11 cellular contexts compared by ENCODE assay signal in the genomic region with DNA sequence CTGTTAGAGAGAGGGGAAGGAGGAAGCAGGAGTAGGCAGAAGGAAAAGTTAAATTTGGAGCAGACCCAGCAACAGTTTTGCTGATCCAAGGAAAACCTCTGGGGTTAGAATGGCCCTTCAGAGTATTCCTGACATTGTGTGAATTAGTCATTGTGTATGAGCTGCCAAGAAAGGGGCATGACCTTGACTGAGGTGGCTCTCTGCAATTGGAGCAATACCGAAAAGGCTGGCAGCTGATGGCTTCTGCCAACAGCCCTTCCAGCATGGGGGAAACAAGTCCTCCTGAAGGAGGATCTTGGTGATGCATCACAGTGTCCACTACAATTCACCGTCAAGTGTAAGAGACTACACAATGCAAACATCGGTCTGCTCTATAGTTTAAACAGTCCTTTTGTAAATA. TPM values are rescaled to one million over a fixed set of nuclear protein-coding genes. Genes with fewer than 3 reads are reported as not detected.
DNase-seq lines count a peak whose midpoint lies in the region; ATAC-seq and TF ChIP-seq lines count a peak whose summit lies in the region.
"Had no signal": no experiment of that assay in that cellular context is flagged by ENCODE, and none has a peak within 500 bp of the region (broad histone marks: within the 10 kb centered on the region; RNA-seq: fewer than 3 reads in every experiment).

No MANE protein-coding gene starts in this region.

- no peak overlapping the region for H2AFZ ChIP-seq in PC-9
- H2AFZ ChIP-seq in fibroblast of lung (ENCODE audit: low read length): no peak overlapping the region

- DNase-seq in HCEC 1CT: peak; percentile 75
- peak in 1 of 2 experiments; percentile 47 for DNase-seq in PC-9
- DNase-seq in fibroblast of lung (ENCODE audit: low read depth in 2 of 2): peak; percentile 70 to 76
- DNase-seq in renal cortical epithelial cell (ENCODE audit: low read depth): peak; percentile 95
- no peak for DNase-seq in iPS-NIHi7 (ENCODE audit: extremely low spot score)
- no peak for DNase-seq in SIG-M5 treated with dmso at 0.1 percent for 504 hours (lab: John Stamatoyannopoulos, UW; ENCODE audit: unreplicated experiment)
- no peak for DNase-seq in activated CD4-positive, alpha-beta T cell treated with anti-CD3 and anti-CD28 coated beads, Interleukin-2, amount 10 ng/mL, durations not matched to agents 24 days and 14 days
- DNase-seq: activated CD4-positive, alpha-beta T cell treated with anti-CD3 and anti-CD28 coated beads, Interleukin-2, amount 50 U/mL, for 48 hours had no signal

- no TSS peak for BruUV-seq in PC-9 (replicated peaks; lab: Mats Ljungman, UMichigan)

- no peaks in the 10 kb centered on the region for H3K79me2 ChIP-seq in PC-9 (ENCODE audit: low read depth)
- H3K79me2 ChIP-seq in fibroblast of lung (ENCODE audit: control insufficient read depth, insufficient read depth, low read length): no peaks in the 10 kb centered on the region

- H3K4me2 ChIP-seq in PC-9 (no peak overlapping the region), fibroblast of lung (ENCODE audit: extremely low read depth, insufficient read depth, low read length) (no peak overlapping the region)

- intact Hi-C loops in PC-9 (cut with micrococcal nuclease; ENCODE audit: unreplicated experiment): no loop called here
- intact Hi-C loops in activated CD4-positive, alpha-beta T cell treated with anti-CD3 and anti-CD28 coated beads, Interleukin-2, amount 10 ng/mL, durations not matched to agents 24 days and 14 days (cut with micrococcal nuclease): no loop called here

- H3K4me1 Mint-ChIP-seq in activated CD4-positive, alpha-beta T cell treated with anti-CD3 and anti-CD28 coated beads, Interleukin-2, amount 10 ng/mL, durations not matched to agents 24 days and 14 days: peaks cover 5% of the 10 kb centered on the region

- no peak overlapping the region for H3K27ac Mint-ChIP-seq in activated CD4-positive, alpha-beta T cell treated with anti-CD3 and anti-CD28 coated beads, Interleukin-2, amount 10 ng/mL, durations not matched to agents 24 days and 14 days
- H3K27ac Mint-ChIP-seq: IgD-negative memory B cell had no signal

- H3K27me3 ChIP-seq in PC-9 (ENCODE audit: insufficient read depth, low read depth) (no peaks in the 10 kb centered on the region), fibroblast of lung (ENCODE audit: control insufficient read depth, insufficient read depth, low read length) (no peaks in the 10 kb centered on the region)
- H3K27me3 ChIP-seq: vagina had no signal

- CTCF ChIA-PET in PC-9 (lab: Charles Lee): interaction anchor here (0.6 kb wide), 1 partner anchor 28 kb away, joined by 4 read pairs; no protein-coding TSS in a partner anchor

- H3K4me1 ChIP-seq in PC-9 (replicated peaks; ENCODE audit: insufficient read depth) (peaks cover 27% of the 10 kb centered on the region), fibroblast of lung (ENCODE audit: control insufficient read depth, extremely low read depth, insufficient read depth, low read length) (no peaks in the 10 kb centered on the region)
- H3K4me1 ChIP-seq: vagina had no signal

- H3K4me3 ChIP-seq in PC-9: no peak overlapping the region
- no peak overlapping the region for H3K4me3 ChIP-seq in fibroblast of lung (replicated peaks in 1 of 4; ENCODE audit: control extremely low read depth in 1 of 4, insufficient read depth in 1 of 4, low read depth in 3 of 4, low read length in 4 of 4)
- H3K4me3 ChIP-seq: vagina had no signal

- no peak overlapping the region for H3K9ac ChIP-seq in fibroblast of lung (ENCODE audit: insufficient read depth, low read length)

- POLR2A ChIA-PET in PC-9 (lab: Charles Lee; ENCODE audit: unreplicated experiment): interaction anchor here (1.1 kb wide), 1 partner anchor 21 kb away, joined by 5 read pairs; a partner anchor contains a TSS

- H3F3A ChIP-seq in PC-9 (ENCODE audit: insufficient read depth, low read depth): 0 out of 2 replicates have a peak, but pooled peaks cover 7% of the 10 kb centered on the region

- H3K36me3 Mint-ChIP-seq in activated CD4-positive, alpha-beta T cell treated with anti-CD3 and anti-CD28 coated beads, Interleukin-2, amount 10 ng/mL, durations not matched to agents 24 days and 14 days (ENCODE audit: low read depth): no peaks in the 10 kb centered on the region
- H3K36me3 Mint-ChIP-seq: IgD-negative memory B cell had no signal

- H3K9me3 Mint-ChIP-seq in activated CD4-positive, alpha-beta T cell treated with anti-CD3 and anti-CD28 coated beads, Interleukin-2, amount 10 ng/mL, durations not matched to agents 24 days and 14 days: no peaks in the 10 kb centered on the region
- H3K9me3 Mint-ChIP-seq: IgD-negative memory B cell had no signal

- no peak for ATAC-seq in HG02885 (IDR thresholded peaks at IDR 0.05; ENCODE audit: poor library complexity, unreplicated experiment)

- TF ChIP-seq CTCF in PC-9 (conservative IDR thresholded peaks at IDR 0.05) (no peak), fibroblast of lung (conservative IDR thresholded peaks at IDR 0.05 in 1 of 2, IDR thresholded peaks at IDR 0.05 in 1 of 2; ENCODE audit: low read depth in 1 of 2, low read length in 2 of 2) (no peak)

- H4K20me1 ChIP-seq in PC-9 (ENCODE audit: insufficient read depth) (no peaks in the 10 kb centered on the region), fibroblast of lung (ENCODE audit: control insufficient read depth, extremely low read depth, insufficient read depth, low read length) (peaks cover 2% of the 10 kb centered on the region)

- H3K9me2 ChIP-seq in PC-9 (ENCODE audit: insufficient read depth): no peaks in the 10 kb centered on the region

- H3K27ac ChIP-seq in PC-9: peak overlapping the region; percentile 61; the same call in 1 of the 2 replicates
- no peak overlapping the region for H3K27ac ChIP-seq in fibroblast of lung (ENCODE audit: insufficient read depth, low read length)
- H3K27ac ChIP-seq: vagina had no signal

- H3K9me3 ChIP-seq in PC-9 (ENCODE audit: insufficient read depth, low read depth): no peaks in the 10 kb centered on the region; the same call in 1 of the 2 replicates
- no peaks in the 10 kb centered on the region for H3K9me3 ChIP-seq in fibroblast of lung (ENCODE audit: control insufficient read depth, insufficient read depth, low read depth, low read length)
- H3K9me3 ChIP-seq: vagina had no signal

- H3K27me3 Mint-ChIP-seq in activated CD4-positive, alpha-beta T cell treated with anti-CD3 and anti-CD28 coated beads, Interleukin-2, amount 10 ng/mL, durations not matched to agents 24 days and 14 days: peaks cover 10% of the 10 kb centered on the region
- H3K27me3 Mint-ChIP-seq: IgD-negative memory B cell had no signal

- H3K4me3 Mint-ChIP-seq in activated CD4-positive, alpha-beta T cell treated with anti-CD3 and anti-CD28 coated beads, Interleukin-2, amount 10 ng/mL, durations not matched to agents 24 days and 14 days: no peak overlapping the region

- H3K36me3 ChIP-seq in PC-9 (ENCODE audit: low read depth) (no peaks in the 10 kb centered on the region), fibroblast of lung (ENCODE audit: control insufficient read depth, insufficient read depth, low read length) (no peaks in the 10 kb centered on the region)
- H3K36me3 ChIP-seq: vagina had no signal

RNA-seq across cellular contexts. Expression of a gene that starts 20.6 kb away (rescaled TPM):
- total RNA-seq in PC-9 (2021) (31.4 and 40.3 TPM in 2 replicates), fibroblast of lung (12.1 and 15.4 TPM in 2 replicates), renal cortical epithelial cell (14.9 and 32.5 TPM in 2 replicates)
- 18.0 and 21.0 TPM in 2 replicates for polyA plus RNA-seq in fibroblast of lung
- polyA plus RNA-seq in fibroblast of lung (2012): 16.9 and 22.4 TPM in 2 replicates
- 2.5 and 4.2 TPM in 2 replicates for polyA minus RNA-seq in fibroblast of lung (ENCODE audit: low replicate concordance)
- total RNA-seq in activated CD4-positive, alpha-beta T cell treated with anti-CD3 and anti-CD28 coated beads, Interleukin-2, amount 10 ng/mL, durations not matched to agents 24 days and 14 days: 6.4 and 6.7 TPM in 2 replicates

Comparison
In these comparisons a context has a peak if more than half of its experiments do, and no peak if none do; other contexts are left out.
1. DNase-seq: peak in HCEC 1CT (single experiment), fibroblast of lung (2 of 2) and renal cortical epithelial cell (single experiment); none in iPS-NIHi7 (single experiment), SIG-M5 treated with dmso at 0.1 percent for 504 hours (single experiment) and activated CD4-positive, alpha-beta T cell treated with anti-CD3 and anti-CD28 coated beads, Interleukin-2, amount 10 ng/mL, durations not matched to agents 24 days and 14 days (single experiment).